13 cellular contexts compared by ENCODE assay signal in the genomic region with DNA sequence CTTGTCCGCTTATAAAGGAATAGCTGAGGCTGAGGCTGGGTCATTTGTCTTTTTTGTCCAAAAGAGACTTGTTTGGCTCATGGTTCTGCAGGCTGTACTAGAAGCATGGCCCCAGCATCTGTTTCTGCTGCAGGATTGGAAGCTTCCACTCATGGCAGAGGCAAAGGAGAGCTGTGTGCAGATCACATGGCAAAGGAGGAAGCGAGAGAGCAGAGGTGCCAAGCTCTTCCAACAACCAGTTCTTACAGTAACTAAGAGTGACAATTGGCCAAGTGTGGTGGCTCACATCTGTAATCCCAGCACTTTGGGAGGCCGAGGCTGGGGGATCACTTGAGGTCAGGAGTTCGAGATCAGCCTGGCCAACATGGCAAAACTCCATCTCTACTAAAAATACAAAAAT. TPM values are rescaled to one million over a fixed set of nuclear protein-coding genes. Genes with fewer than 3 reads are reported as not detected.
"Had no signal": no experiment of that assay in that cellular context is flagged by ENCODE, and none has a peak within 500 bp of the region (broad histone marks: within the 10 kb centered on the region; RNA-seq: fewer than 3 reads in every experiment).

No MANE protein-coding gene starts in this region.

RNA-seq across cellular contexts. Expression of a gene that starts 26.1 kb away (rescaled TPM):
- total RNA-seq: glomerular endothelial cell, lung, mesothelial cell of epicardium, neural crest cell, osteoblast, renal cortical epithelial cell, thoracic aorta, tibial nerve, uterus had no signal
- polyA plus RNA-seq: keratinocyte had no signal

RNA-seq across cellular contexts. Expression of a gene that starts 34.7 kb away (rescaled TPM):
- total RNA-seq: gastrocnemius medialis, left lobe of liver, renal cortical epithelial cell, thoracic aorta had no signal
- polyA plus RNA-seq: keratinocyte, right cardiac atrium had no signal

RNA-seq across cellular contexts. Expression of a gene that starts 37.3 kb away (rescaled TPM):
- total RNA-seq: glomerular endothelial cell, left lobe of liver, mesothelial cell of epicardium, neural crest cell, osteoblast, renal cortical epithelial cell, right cardiac atrium, thoracic aorta, tibial nerve had no signal
- polyA plus RNA-seq: keratinocyte had no signal
